ENCODE assay signal across 20 cellular contexts in genomic region chr10:43350686-43351085, GRCh38. TPM values are rescaled to one million over a fixed set of nuclear protein-coding genes. Genes with fewer than 3 reads are reported as not detected.
A peak's percentile ranks its signal among the peaks of the same experiment; 100 is the strongest.
DNase-seq lines count a peak whose midpoint lies in the region; ATAC-seq and TF ChIP-seq lines count a peak whose summit lies in the region.
"Had no signal": no experiment of that assay in that cellular context is flagged by ENCODE, and none has a peak within 500 bp of the region (broad histone marks: within the 10 kb centered on the region; RNA-seq: fewer than 3 reads in every experiment).

No MANE protein-coding gene starts in this region.

- H3K9me3 ChIP-seq in left ventricle myocardium inferior (replicated peaks) = no peaks in the 10 kb centered on the region
- H3K9me3 ChIP-seq: colonic mucosa, Peyer's patch, thyroid gland had no signal

- ATAC-seq in left ventricle myocardium superior = no peak
- ATAC-seq: activated CD8-positive, alpha-beta T cell treated with anti-CD3 and anti-CD28 coated beads for 36 hours; HCT116 had no signal

- peak overlapping the region; percentile 22 for H3K4me3 ChIP-seq in left ventricle myocardium inferior
- H3K4me3 ChIP-seq: colonic mucosa, Peyer's patch, SK-N-MC, thyroid gland had no signal

- peaks cover 29% of the 10 kb centered on the region for H3K27me3 Mint-ChIP-seq in activated naive CD8-positive, alpha-beta T cell treated with anti-CD3 and anti-CD28 coated beads for 36 hours

- H3K4me1 Mint-ChIP-seq in activated naive CD8-positive, alpha-beta T cell treated with anti-CD3 and anti-CD28 coated beads for 36 hours = peaks cover 13% of the 10 kb centered on the region

- peaks cover 9% of the 10 kb centered on the region for H3K4me1 ChIP-seq in left ventricle myocardium inferior
- H3K4me1 ChIP-seq: colonic mucosa, Peyer's patch had no signal

- H3K27me3 ChIP-seq in left ventricle myocardium inferior (ENCODE audit: low read depth) = peaks cover 31% of the 10 kb centered on the region
- H3K27me3 ChIP-seq in layer of hippocampus (ENCODE audit: control insufficient read depth, insufficient read depth, low read length) = no peaks in the 10 kb centered on the region
- H3K27me3 ChIP-seq: colonic mucosa, Peyer's patch had no signal

- no peaks in the 10 kb centered on the region for H3K36me3 Mint-ChIP-seq in activated naive CD8-positive, alpha-beta T cell treated with anti-CD3 and anti-CD28 coated beads for 36 hours

- TF ChIP-seq CTCF in left ventricle myocardium inferior (IDR thresholded peaks at IDR 0.05; ENCODE audit: borderline replicate concordance) = no peak

- intact Hi-C loops in left ventricle myocardium inferior (cut with micrococcal nuclease) (no loop called here), left ventricle myocardium superior (cut with micrococcal nuclease) (no loop called here)

- DNase-seq in left ventricle myocardium inferior = no peak
- DNase-seq in left ventricle myocardium superior = no peak
- no peak for DNase-seq in activated naive CD8-positive, alpha-beta T cell treated with anti-CD3 and anti-CD28 coated beads for 36 hours
- DNase-seq in NCI-H82 treated with DMSO at 0.1 percent for 48 hours (lab: John Stamatoyannopoulos, UW; ENCODE audit: unreplicated experiment) = no peak
- no peak for DNase-seq in NCI-H524 (lab: John Stamatoyannopoulos, UW)
- DNase-seq: activated CD8-positive, alpha-beta T cell treated with anti-CD3 and anti-CD28 coated beads for 36 hours; DMS153; foreskin fibroblast; Kasumi-1; NCI-H1105 treated with DMSO at 0.1 percent for 48 hours; NCI-H2171; Peyer's patch; thyroid gland had no signal

- no peak overlapping the region for H3K27ac Mint-ChIP-seq in activated naive CD8-positive, alpha-beta T cell treated with anti-CD3 and anti-CD28 coated beads for 36 hours
- H3K27ac Mint-ChIP-seq: activated CD8-positive, alpha-beta T cell treated with anti-CD3 and anti-CD28 coated beads for 36 hours had no signal

- H3K36me3 ChIP-seq in left ventricle myocardium inferior = no peaks in the 10 kb centered on the region
- H3K36me3 ChIP-seq: colonic mucosa, Peyer's patch, thyroid gland had no signal

- H3K27ac ChIP-seq in left ventricle myocardium inferior (replicated peaks) (no peak overlapping the region), layer of hippocampus (ENCODE audit: low read depth, low read length) (peak overlapping the region; percentile 71), temporal lobe (ENCODE audit: low read depth, low read length) (peak overlapping the region; percentile 97)
- H3K27ac ChIP-seq: colonic mucosa, Peyer's patch, SK-N-MC, thyroid gland had no signal

- H3K4me3 Mint-ChIP-seq in activated naive CD8-positive, alpha-beta T cell treated with anti-CD3 and anti-CD28 coated beads for 36 hours = peak overlapping the region; percentile 10
- H3K4me3 Mint-ChIP-seq: activated CD8-positive, alpha-beta T cell treated with anti-CD3 and anti-CD28 coated beads for 36 hours had no signal

- H3K9me3 Mint-ChIP-seq in activated naive CD8-positive, alpha-beta T cell treated with anti-CD3 and anti-CD28 coated beads for 36 hours = no peaks in the 10 kb centered on the region
- H3K9me3 Mint-ChIP-seq: activated CD8-positive, alpha-beta T cell treated with anti-CD3 and anti-CD28 coated beads for 36 hours had no signal

RNA-seq across cellular contexts. Expression of gene FXYD4, which starts 20.8 kb away (rescaled TPM):
- total RNA-seq in left ventricle myocardium inferior (not detected), left ventricle myocardium superior (not detected), temporal lobe (not detected)
- total RNA-seq in activated naive CD8-positive, alpha-beta T cell treated with anti-CD3 and anti-CD28 coated beads for 36 hours = not detected
- total RNA-seq: activated CD8-positive, alpha-beta T cell treated with anti-CD3 and anti-CD28 coated beads for 36 hours; endothelial cell of umbilical vein; left colon; Peyer's patch; thyroid gland had no signal

RNA-seq across cellular contexts. Expression of gene HNRNPF, which starts 58.3 kb away (rescaled TPM):
- total RNA-seq in left ventricle myocardium inferior (70.5 TPM), left ventricle myocardium superior (77.3 TPM), temporal lobe (63.4 TPM)
- 100 to 1,000 TPM; 530 to 544 TPM for total RNA-seq in activated naive CD8-positive, alpha-beta T cell treated with anti-CD3 and anti-CD28 coated beads for 36 hours
